21 cellular contexts compared by ENCODE assay signal in the genomic region with DNA sequence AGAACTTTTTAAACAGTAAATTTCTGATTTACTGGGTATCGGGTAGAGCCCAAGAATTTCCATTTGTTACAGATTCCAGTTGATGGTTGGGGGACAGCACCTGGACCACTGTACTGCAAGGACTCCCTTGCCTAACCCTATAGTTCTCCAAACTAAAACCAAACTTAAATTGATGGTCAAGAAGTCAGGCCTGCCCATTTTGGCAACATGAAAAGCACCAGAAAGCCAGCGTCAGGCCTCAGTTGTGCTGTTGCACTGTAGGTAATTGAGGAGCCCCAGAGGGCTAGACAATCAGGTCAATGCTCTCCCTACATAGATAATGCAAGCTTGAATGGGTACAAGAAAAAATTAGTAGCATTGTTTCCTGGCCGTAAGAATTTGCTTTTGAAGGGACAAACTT. TPM values are rescaled to one million over a fixed set of nuclear protein-coding genes. Genes with fewer than 3 reads are reported as not detected.
A peak's percentile ranks its signal among the peaks of the same experiment; 100 is the strongest.
DNase-seq lines count a peak whose midpoint lies in the region; ATAC-seq and TF ChIP-seq lines count a peak whose summit lies in the region.
"Had no signal": no experiment of that assay in that cellular context is flagged by ENCODE, and none has a peak within 500 bp of the region (broad histone marks: within the 10 kb centered on the region; RNA-seq: fewer than 3 reads in every experiment).

No MANE protein-coding gene starts in this region.

- H3K56ac ChIP-seq in H9 (ENCODE audit: insufficient read length, low read depth, low read length) = no peak overlapping the region

- no peak for ATAC-seq in GM18861 (IDR thresholded peaks at IDR 0.05; ENCODE audit: unreplicated experiment)
- ATAC-seq: K562 had no signal

- H3K9ac ChIP-seq in H9 (ENCODE audit: extremely low read depth, insufficient read length, low read length) (no peak overlapping the region), endodermal cell (ENCODE audit: extremely low read depth, low read length, poor library complexity, severe bottlenecking) (no peak overlapping the region)
- H3K9ac ChIP-seq: BLaER1, GM23248, SK-N-SH had no signal

- no peak overlapping the region for H2BK12ac ChIP-seq in H9 (ENCODE audit: insufficient read length, low read depth, low read length)

- H2BK120ac ChIP-seq in H9 (ENCODE audit: low read depth, low read length, poor library complexity, severe bottlenecking) = no peak overlapping the region

- no peak overlapping the region for H3K14ac ChIP-seq in H9 (ENCODE audit: insufficient read depth, low read length)

- no peaks in the 10 kb centered on the region for H4K20me1 ChIP-seq in H9 (ENCODE audit: control insufficient read depth, insufficient read depth, insufficient read length)

- TF ChIP-seq POLR2A in erythroblast (IDR thresholded peaks at IDR 0.05; ENCODE audit: low read length) = no peak

- H4K91ac ChIP-seq in H9 (ENCODE audit: insufficient read length, low read depth, low read length) = no peak overlapping the region

- H3K4me1 ChIP-seq in H9 (ENCODE audit: insufficient read depth, low read length) (no peaks in the 10 kb centered on the region), endodermal cell (ENCODE audit: control insufficient read depth, insufficient read depth, low read length) (no peaks in the 10 kb centered on the region)
- H3K4me1 ChIP-seq: BLaER1 had no signal

- no peak overlapping the region for H4K5ac ChIP-seq in H9 (ENCODE audit: insufficient read length, low read depth, low read length)

- H4K8ac ChIP-seq in H9 (replicated peaks; ENCODE audit: insufficient read length, low read depth, low read length) = no peak overlapping the region

- H3K27me3 Mint-ChIP-seq in activated T-cell treated with anti-CD3 and anti-CD28 coated beads, Interleukin-2, amount 50 U/mL, for 24 hours = no peaks in the 10 kb centered on the region
- H3K27me3 Mint-ChIP-seq in H9 (ENCODE audit: low read depth) (no peaks in the 10 kb centered on the region), endodermal cell (ENCODE audit: insufficient read depth) (no peaks in the 10 kb centered on the region)
- H3K27me3 Mint-ChIP-seq: CD4-positive, CD25-positive, alpha-beta regulatory T cell had no signal

- peak overlapping the region; percentile 77 for H3K27ac Mint-ChIP-seq in activated T-cell treated with anti-CD3 and anti-CD28 coated beads, Interleukin-2, amount 50 U/mL, for 24 hours
- H3K27ac Mint-ChIP-seq in H9 (peak overlapping the region in 2 of 3 experiments; percentile 17 to 86; a peak in 2 of 7 replicates), endodermal cell (no peak overlapping the region)
- H3K27ac Mint-ChIP-seq: CD4-positive, CD25-positive, alpha-beta regulatory T cell; HFFc6 had no signal

- H3K27ac ChIP-seq in H9 (ENCODE audit: insufficient read length, low read depth, low read length) (no peak overlapping the region), endodermal cell (ENCODE audit: low read depth, low read length) (no peak overlapping the region)
- H3K27ac ChIP-seq: BLaER1, GM23248 had no signal

- H3K4ac ChIP-seq in H9 (ENCODE audit: low read depth, low read length) = no peak overlapping the region

- peaks cover 20% of the 10 kb centered on the region for H3K4me1 Mint-ChIP-seq in activated T-cell treated with anti-CD3 and anti-CD28 coated beads, Interleukin-2, amount 50 U/mL, for 24 hours (ENCODE audit: low read depth)
- 0 out of 4 replicates have a peak, but pooled peaks cover 0 to 3% of the 10 kb centered on the region in 2 experiments for H3K4me1 Mint-ChIP-seq in H9
- H3K4me1 Mint-ChIP-seq in endodermal cell = no peaks in the 10 kb centered on the region

- no peak overlapping the region for H3K18ac ChIP-seq in H9 (ENCODE audit: insufficient read length, low read depth, low read length)

- peaks cover 69% of the 10 kb centered on the region for H3K36me3 ChIP-seq in endodermal cell (ENCODE audit: control insufficient read depth, insufficient read depth, low read length)

- H3K27me3 ChIP-seq in H9 (ENCODE audit: insufficient read depth, low read length) = no peaks in the 10 kb centered on the region
- H3K27me3 ChIP-seq in endodermal cell (ENCODE audit: control insufficient read depth, insufficient read depth, low read length, poor library complexity, severe bottlenecking) = no peaks in the 10 kb centered on the region
- H3K27me3 ChIP-seq: BLaER1 had no signal

- no peak for DNase-seq in activated T-cell treated with anti-CD3 and anti-CD28 coated beads, Interleukin-2, amount 50 U/mL, for 24 hours
- no peak for DNase-seq in activated T-cell treated with anti-CD3 and anti-CD28 coated beads, Interleukin-2, amount 50 U/mL, for 1 hour
- DNase-seq in H9 = no peak
- DNase-seq in endodermal cell = peak; percentile 15
- DNase-seq in DMS53 (lab: John Stamatoyannopoulos, UW) = no peak
- no peak for DNase-seq in erythroblast (lab: John Stamatoyannopoulos, UW)
- DNase-seq: CD4-positive, CD25-positive, alpha-beta regulatory T cell; GM23248; HFFc6; MV-4-11; NCI-H1105 treated with DMSO at 0.1 percent for 48 hours; NCI-H146; NCI-H1930; NCI-H446; NCI-H524 treated with DMSO at 0.1 percent for 48 hours; NCI-H774; SK-N-SH had no signal

- H2BK15ac ChIP-seq in H9 (ENCODE audit: low read depth, low read length) = no peak overlapping the region

- H3K4me3 Mint-ChIP-seq in activated T-cell treated with anti-CD3 and anti-CD28 coated beads, Interleukin-2, amount 50 U/mL, for 24 hours = no peak overlapping the region
- H3K4me3 Mint-ChIP-seq in H9 (no peak overlapping the region), endodermal cell (no peak overlapping the region)
- H3K4me3 Mint-ChIP-seq: CD4-positive, CD25-positive, alpha-beta regulatory T cell; HFFc6 had no signal

- WGBS in H9 (ENCODE audit: extremely low coverage, insufficient read length, low lambda C conversion rate) = no CpG with 5 or more reads among the region's 3 CpGs
- 95 to 100% methylated on average over 1 to 3 of the region's 3 CpGs for WGBS in endodermal cell (ENCODE audit: insufficient coverage in 1 of 2, insufficient read length in 1 of 2), 2 experiments

- H3K23ac ChIP-seq in H9 (ENCODE audit: insufficient read length, low read depth, low read length) = no peak overlapping the region

- H3K79me1 ChIP-seq in H9 (ENCODE audit: insufficient read depth, low read depth, low read length, poor library complexity, severe bottlenecking) = no peaks in the 10 kb centered on the region

- H3K9me3 ChIP-seq in H9 (ENCODE audit: control insufficient read depth, low read depth, low read length) (no peaks in the 10 kb centered on the region), endodermal cell (ENCODE audit: control insufficient read depth, low read length) (no peaks in the 10 kb centered on the region)
- H3K9me3 ChIP-seq: BLaER1, HAP-1, SK-N-SH had no signal

- peaks cover 86% of the 10 kb centered on the region for H3K36me3 Mint-ChIP-seq in activated T-cell treated with anti-CD3 and anti-CD28 coated beads, Interleukin-2, amount 50 U/mL, for 24 hours (ENCODE audit: low read depth)
- H3K36me3 Mint-ChIP-seq in H9 (ENCODE audit: insufficient read depth in 1 of 3, low read depth in 3 of 3) = peaks cover 32 to 78% (median 56%) of the 10 kb centered on the region in 3 experiments; a peak in 6 of 7 replicates
- H3K36me3 Mint-ChIP-seq in endodermal cell (ENCODE audit: low read depth) = peaks cover 74% of the 10 kb centered on the region

- H3K79me2 ChIP-seq in H9 (ENCODE audit: insufficient read depth, low read length) = no peaks in the 10 kb centered on the region

- H3T11ph ChIP-seq in H9 (ENCODE audit: low read length) = no peak overlapping the region

- H3K4me2 ChIP-seq in H9 (ENCODE audit: insufficient read depth, insufficient read length, low read length) = no peak overlapping the region
- H3K4me2 ChIP-seq: BLaER1, SK-N-SH had no signal

- H3K23me2 ChIP-seq in H9 (ENCODE audit: insufficient read length, low read depth, low read length, poor library complexity, severe bottlenecking) = no peaks in the 10 kb centered on the region

- no peak overlapping the region for H2BK5ac ChIP-seq in H9 (ENCODE audit: insufficient read length, low read length)

- no peak overlapping the region for H2AFZ ChIP-seq in H9 (ENCODE audit: low read length)
- H2AFZ ChIP-seq: GM23248 had no signal

- no peak overlapping the region for H2AK5ac ChIP-seq in H9 (ENCODE audit: insufficient read length, low read length)

- no peak overlapping the region for H2BK20ac ChIP-seq in H9 (ENCODE audit: low read depth, low read length, poor library complexity, severe bottlenecking)

- TF ChIP-seq CTCF in H9 (conservative IDR thresholded peaks at IDR 0.05) (no peak), endodermal cell (conservative IDR thresholded peaks at IDR 0.05) (no peak)

- no peaks in the 10 kb centered on the region for H3K9me3 Mint-ChIP-seq in activated T-cell treated with anti-CD3 and anti-CD28 coated beads, Interleukin-2, amount 50 U/mL, for 24 hours
- no peaks in the 10 kb centered on the region; a peak in 1 of 5 replicates for H3K9me3 Mint-ChIP-seq in H9
- no peaks in the 10 kb centered on the region for H3K9me3 Mint-ChIP-seq in endodermal cell
- H3K9me3 Mint-ChIP-seq: CD4-positive, CD25-positive, alpha-beta regulatory T cell; HFFc6 had no signal

- H3K4me3 ChIP-seq in endodermal cell (ENCODE audit: low read length) = no peak overlapping the region
- H3K4me3 ChIP-seq: BLaER1, GM23248, HAP-1, K562 had no signal

RNA-seq across cellular contexts. Expression of a gene that starts 40.5 kb away (rescaled TPM):
- total RNA-seq in H9 (2021) (164 and 168 TPM in 2 replicates), endodermal cell (10 to 100 TPM; 73.5 to 82.7 TPM)
- polyA plus RNA-seq in endodermal cell (2013, experiment 1 of 2) = 74.9 TPM
- 77.2 TPM for polyA plus RNA-seq in endodermal cell (2013, experiment 2 of 2)
